In genomic region chr22:50186181-50186731, GRCh38 we compare ENCODE assay signal across 9 cellular contexts. TPM values are rescaled to one million over a fixed set of nuclear protein-coding genes. Genes with fewer than 3 reads are reported as not detected.
DNase-seq lines count a peak whose midpoint lies in the region; ATAC-seq, FAIRE-seq and TF ChIP-seq lines count a peak whose summit lies in the region.
"Had no signal": no experiment of that assay in that cellular context is flagged by ENCODE, and none has a peak within 500 bp of the region (broad histone marks: within the 10 kb centered on the region; RNA-seq: fewer than 3 reads in every experiment).

No MANE protein-coding gene starts in this region.

- no peak for TF ChIP-seq EP300 in suprapubic skin (IDR thresholded peaks at IDR 0.05)

- H3K4me1 ChIP-seq in adipocyte (ENCODE audit: control insufficient read depth, insufficient read depth, low read length) (peaks cover 27% of the 10 kb centered on the region), kidney (ENCODE audit: control insufficient read depth in 1 of 2, insufficient read depth in 1 of 2, low read depth in 1 of 2, low read length in 2 of 2) (peaks cover 10 to 44% of the 10 kb centered on the region in 2 donors), suprapubic skin (peaks cover 77% of the 10 kb centered on the region)

- H3K27me3 ChIP-seq in adipocyte (replicated peaks; ENCODE audit: control insufficient read depth, insufficient read depth, low read length), result no peaks in the 10 kb centered on the region
- H3K27me3 ChIP-seq in suprapubic skin, result no peaks in the 10 kb centered on the region

- peaks cover 2% of the 10 kb centered on the region for H3K27me3 Mint-ChIP-seq in T-helper 2 cell treated with Interferon-gamma antibody and Interleukin-4, amounts not matched to agents 5 μg/mL and 100 μg/mL, for 36 hours (ENCODE audit: low read depth)

- ATAC-seq in GM21717 (IDR thresholded peaks at IDR 0.05; ENCODE audit: unreplicated experiment) (no peak), HG02588 (IDR thresholded peaks at IDR 0.05; ENCODE audit: unreplicated experiment) (no peak), GM19455 (IDR thresholded peaks at IDR 0.05; ENCODE audit: unreplicated experiment) (no peak)

- no peaks in the 10 kb centered on the region for H3K9me3 ChIP-seq in adipocyte (ENCODE audit: control insufficient read depth, low read length)
- H3K9me3 ChIP-seq in kidney (ENCODE audit: control insufficient read depth in 1 of 2, low read length in 2 of 2), result no peaks in the 10 kb centered on the region
- H3K9me3 ChIP-seq in suprapubic skin, result no peaks in the 10 kb centered on the region

- peak overlapping the region; percentile 95 for H3K4me3 Mint-ChIP-seq in T-helper 2 cell treated with Interferon-gamma antibody and Interleukin-4, amounts not matched to agents 5 μg/mL and 100 μg/mL, for 36 hours

- H3K27ac Mint-ChIP-seq in T-helper 2 cell treated with Interferon-gamma antibody and Interleukin-4, amounts not matched to agents 5 μg/mL and 100 μg/mL, for 36 hours, result peak overlapping the region; percentile 92

- peaks cover 7% of the 10 kb centered on the region for H3K36me3 Mint-ChIP-seq in T-helper 2 cell treated with Interferon-gamma antibody and Interleukin-4, amounts not matched to agents 5 μg/mL and 100 μg/mL, for 36 hours (ENCODE audit: low read depth)

- no peak for TF ChIP-seq CTCF in kidney (IDR thresholded peaks at IDR 0.05; ENCODE audit: borderline replicate concordance, extremely low read depth, insufficient read depth)
- TF ChIP-seq CTCF in suprapubic skin (IDR thresholded peaks at IDR 0.05), result no peak

- H3K36me3 ChIP-seq in adipocyte (ENCODE audit: control insufficient read depth, insufficient read depth, low read length, severe bottlenecking) (peaks cover 5% of the 10 kb centered on the region), kidney (ENCODE audit: control insufficient read depth in 1 of 2, insufficient read depth in 2 of 2, low read length in 2 of 2) (no peaks in the 10 kb centered on the region), suprapubic skin (no peaks in the 10 kb centered on the region)

- WGBS in suprapubic skin, result 0% methylated on average over 2 of the region's 47 CpGs

- H3K9ac ChIP-seq in adipocyte (ENCODE audit: low read length) (peak overlapping the region; percentile 88), kidney (ENCODE audit: low read length in 2 of 2) (peak overlapping the region; percentile 37 to 40)

- H3K4me3 ChIP-seq in adipocyte (ENCODE audit: low read length) (peak overlapping the region; percentile 75), kidney (ENCODE audit: low read length in 2 of 2) (peak overlapping the region in 1 of 2 donors; percentile 54), suprapubic skin (peak overlapping the region; percentile 63)

- H3K9me3 Mint-ChIP-seq in T-helper 2 cell treated with Interferon-gamma antibody and Interleukin-4, amounts not matched to agents 5 μg/mL and 100 μg/mL, for 36 hours, result no peaks in the 10 kb centered on the region

- intact Hi-C loops in kidney (cut with DNase I), result no loop called here

- no peak for FAIRE-seq in kidney (lab: Jason Lieb, UNC)
- FAIRE-seq: endometrium had no signal

- DNase-seq in T-helper 2 cell treated with Interferon-gamma antibody and Interleukin-4, amounts not matched to agents 5 μg/mL and 100 μg/mL, for 36 hours (ENCODE audit: low spot score), result no peak
- no peak for DNase-seq in T-helper 2 cell
- peak; percentile 29 for DNase-seq in adipocyte (ENCODE audit: low read depth)
- DNase-seq in kidney, result peak; percentile 89
- no peak for DNase-seq in suprapubic skin (ENCODE audit: low spot score in 2 of 2)

- H3K4me1 Mint-ChIP-seq in T-helper 2 cell treated with Interferon-gamma antibody and Interleukin-4, amounts not matched to agents 5 μg/mL and 100 μg/mL, for 36 hours (ENCODE audit: low read depth), result peaks cover 27% of the 10 kb centered on the region

- no peak for TF ChIP-seq POLR2A in suprapubic skin (IDR thresholded peaks at IDR 0.05)

- H3K27ac ChIP-seq in kidney (ENCODE audit: low read depth in 2 of 2, low read length in 2 of 2), result no peak overlapping the region
- peak overlapping the region; percentile 26 for H3K27ac ChIP-seq in suprapubic skin

RNA-seq across cellular contexts. Expression of gene TRABD, which starts 0.5 kb away (rescaled TPM):
- total RNA-seq in kidney, result 56.3 TPM
- 34.2 TPM for polyA plus RNA-seq in kidney (ENCODE audit: insufficient read depth, low read depth, low replicate concordance)
- total RNA-seq in suprapubic skin, result 10 to 100 TPM; 35.7 to 78.2 (median 39.1) TPM

RNA-seq across cellular contexts. Expression of gene SELENOO, which starts 14.6 kb away (rescaled TPM):
- total RNA-seq in kidney (19.7 TPM), suprapubic skin (10 to 100 TPM; 27.4 to 66.1 (median 36.1) TPM)
- 42.8 TPM for polyA plus RNA-seq in kidney (ENCODE audit: insufficient read depth, low read depth, low replicate concordance)

RNA-seq across cellular contexts. Expression of gene PANX2, which starts 15.7 kb away (rescaled TPM):
- total RNA-seq in kidney, result 1.0 TPM
- 4.3 TPM for polyA plus RNA-seq in kidney (ENCODE audit: insufficient read depth, low read depth, low replicate concordance)
- total RNA-seq in suprapubic skin, result 1 to 10 TPM; 1.2 to 2.8 (median 2.2) TPM

RNA-seq across cellular contexts. Expression of gene TUBGCP6, which starts 58.6 kb away (rescaled TPM):
- total RNA-seq in kidney (52.0 TPM), suprapubic skin (100 to 1,000 TPM in 1 of 4 donors, 10 to 100 TPM in 3; 43.0 to 113 (median 69.7) TPM)
- 19.2 TPM for polyA plus RNA-seq in kidney (ENCODE audit: insufficient read depth, low read depth, low replicate concordance)

Comparison
In these comparisons a context has a peak if more than half of its experiments do, and no peak if none do; other contexts are left out.
1. DNase-seq: peak in adipocyte (single experiment) and kidney (single experiment); none in T-helper 2 cell treated with Interferon-gamma antibody and Interleukin-4, amounts not matched to agents 5 μg/mL and 100 μg/mL, for 36 hours (single experiment), T-helper 2 cell (0 of 5) and suprapubic skin (0 of 2).